Comparison of ENCODE assay signal across 8 cellular contexts in the genomic region with DNA sequence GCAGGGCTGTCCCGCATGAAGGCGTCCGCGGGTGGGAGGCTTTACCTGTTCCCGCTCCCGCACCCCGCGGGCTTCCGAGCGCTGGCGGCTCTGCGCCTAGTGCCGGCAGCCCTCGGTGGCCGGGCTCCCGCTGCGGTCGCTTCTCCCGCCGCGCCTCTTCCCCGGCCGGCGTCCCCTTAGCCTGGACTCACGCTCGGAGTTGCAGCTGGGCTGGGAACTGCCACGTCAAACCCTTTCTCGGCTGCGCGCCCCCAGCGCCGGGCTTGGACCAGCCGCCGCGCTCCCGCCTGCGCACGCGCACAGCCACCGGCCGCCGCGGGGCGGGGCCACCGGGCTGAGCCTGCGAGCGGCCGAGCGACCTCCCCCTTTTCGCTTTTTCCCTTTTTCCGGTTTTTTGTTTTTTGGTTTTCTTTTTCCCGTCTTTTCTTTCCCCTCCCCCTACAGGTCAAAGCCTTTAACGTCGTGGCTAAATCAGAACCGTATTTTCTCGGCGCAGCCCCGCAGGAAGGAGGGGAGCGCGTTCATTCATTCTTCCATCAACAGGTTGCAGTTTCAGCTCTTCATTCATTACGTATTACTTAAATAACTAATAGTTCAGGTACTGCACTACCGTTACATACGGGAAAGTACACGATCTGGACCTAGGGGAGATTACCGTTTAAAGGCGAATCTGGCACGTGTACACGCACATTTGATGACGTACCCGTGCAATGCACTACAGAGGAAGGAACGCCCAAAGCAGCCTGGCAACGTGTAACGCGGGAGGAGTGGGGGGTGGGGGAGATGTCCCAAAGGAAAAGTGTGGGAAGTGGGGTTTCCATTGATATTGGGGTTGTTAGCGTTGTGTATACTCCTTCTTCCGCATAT. TPM values are rescaled to one million over a fixed set of nuclear protein-coding genes. Genes with fewer than 3 reads are reported as not detected.
DNase-seq lines count a peak whose midpoint lies in the region; FAIRE-seq and TF ChIP-seq lines count a peak whose summit lies in the region.

A gene with protein sequence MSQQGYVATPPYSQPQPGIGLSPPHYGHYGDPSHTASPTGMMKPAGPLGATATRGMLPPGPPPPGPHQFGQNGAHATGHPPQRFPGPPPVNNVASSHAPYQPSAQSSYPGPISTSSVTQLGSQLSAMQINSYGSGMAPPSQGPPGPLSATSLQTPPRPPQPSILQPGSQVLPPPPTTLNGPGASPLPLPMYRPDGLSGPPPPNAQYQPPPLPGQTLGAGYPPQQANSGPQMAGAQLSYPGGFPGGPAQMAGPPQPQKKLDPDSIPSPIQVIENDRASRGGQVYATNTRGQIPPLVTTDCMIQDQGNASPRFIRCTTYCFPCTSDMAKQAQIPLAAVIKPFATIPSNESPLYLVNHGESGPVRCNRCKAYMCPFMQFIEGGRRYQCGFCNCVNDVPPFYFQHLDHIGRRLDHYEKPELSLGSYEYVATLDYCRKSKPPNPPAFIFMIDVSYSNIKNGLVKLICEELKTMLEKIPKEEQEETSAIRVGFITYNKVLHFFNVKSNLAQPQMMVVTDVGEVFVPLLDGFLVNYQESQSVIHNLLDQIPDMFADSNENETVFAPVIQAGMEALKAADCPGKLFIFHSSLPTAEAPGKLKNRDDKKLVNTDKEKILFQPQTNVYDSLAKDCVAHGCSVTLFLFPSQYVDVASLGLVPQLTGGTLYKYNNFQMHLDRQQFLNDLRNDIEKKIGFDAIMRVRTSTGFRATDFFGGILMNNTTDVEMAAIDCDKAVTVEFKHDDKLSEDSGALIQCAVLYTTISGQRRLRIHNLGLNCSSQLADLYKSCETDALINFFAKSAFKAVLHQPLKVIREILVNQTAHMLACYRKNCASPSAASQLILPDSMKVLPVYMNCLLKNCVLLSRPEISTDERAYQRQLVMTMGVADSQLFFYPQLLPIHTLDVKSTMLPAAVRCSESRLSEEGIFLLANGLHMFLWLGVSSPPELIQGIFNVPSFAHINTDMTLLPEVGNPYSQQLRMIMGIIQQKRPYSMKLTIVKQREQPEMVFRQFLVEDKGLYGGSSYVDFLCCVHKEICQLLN (minus strand): TSS at position 231 of the 867 bp plus-strand sequence. CDS start 2,430 bp downstream, outside the sequence.

- no peak for FAIRE-seq in H54 (lab: Jason Lieb, UNC)

- peak; percentile 83; the same call in 1 of the 2 replicates for TF ChIP-seq POLR2A in H54 (IDR thresholded peaks at IDR 0.05; ENCODE audit: low read depth, low read length)

- CTCF ChIA-PET in activated naive CD4-positive, alpha-beta T cell treated with anti-CD3 and anti-CD28 coated beads for 36 hours (lab: Charles Lee): interaction anchor here (1.3 kb wide), 1 partner anchor 29 kb away, joined by 5 read pairs; no protein-coding TSS in a partner anchor

- intact Hi-C loops in activated naive CD4-positive, alpha-beta T cell treated with anti-CD3 and anti-CD28 coated beads for 36 hours (cut with micrococcal nuclease): loop anchor here (1.0 to 10.0 kb wide), 8 partner anchors 10 to 619 kb away; a partner anchor contains a TSS

- H3K36me3 Mint-ChIP-seq in activated naive CD4-positive, alpha-beta T cell treated with anti-CD3 and anti-CD28 coated beads for 36 hours (ENCODE audit: low read depth): peaks cover 18% of the 10 kb centered on the region

- peak within 1 kb of the TSS; percentile 100 for H3K4me3 Mint-ChIP-seq in activated naive CD4-positive, alpha-beta T cell treated with anti-CD3 and anti-CD28 coated beads for 36 hours

- H3K27ac Mint-ChIP-seq in activated naive CD4-positive, alpha-beta T cell treated with anti-CD3 and anti-CD28 coated beads for 36 hours: peak within 1 kb of the TSS; percentile 99

- no peaks in the 10 kb centered on the region for H3K27me3 Mint-ChIP-seq in activated naive CD4-positive, alpha-beta T cell treated with anti-CD3 and anti-CD28 coated beads for 36 hours (ENCODE audit: low read depth)

- H3K9me3 Mint-ChIP-seq in activated naive CD4-positive, alpha-beta T cell treated with anti-CD3 and anti-CD28 coated beads for 36 hours: no peaks in the 10 kb centered on the region

- H3K4me1 Mint-ChIP-seq in activated naive CD4-positive, alpha-beta T cell treated with anti-CD3 and anti-CD28 coated beads for 36 hours (ENCODE audit: low read depth): peaks cover 14% of the 10 kb centered on the region

- DNase-seq in GDM1 (lab: John Stamatoyannopoulos, UW) (peak; percentile 79), H54 (ENCODE audit: insufficient read length, low spot score) (peak; percentile 76), LoVo (ENCODE audit: low spot score) (peak; percentile 92), SK-N-DZ (ENCODE audit: low spot score) (peak; percentile 82), germinal center (ENCODE audit: low spot score) (peak; percentile 97), nucleus accumbens (lab: John Stamatoyannopoulos, UW) (peak in 55 of 56 donors; percentile 8 to 88 (median 72)), superior temporal gyrus (ENCODE audit: extremely low spot score) (peak; percentile 81)
- peak; percentile 81 for DNase-seq in activated naive CD4-positive, alpha-beta T cell treated with anti-CD3 and anti-CD28 coated beads for 36 hours

RNA-seq across cellular contexts. Expression of the gene that starts here (rescaled TPM):
- polyA plus RNA-seq in SK-N-DZ (2014; cell fraction: cytosol; rRNA removed): 18.2 and 20.5 TPM in 2 replicates
- polyA plus RNA-seq in SK-N-DZ (2014; cell fraction: nucleus; rRNA removed): 8.2 and 9.9 TPM in 2 replicates
- total RNA-seq in activated naive CD4-positive, alpha-beta T cell treated with anti-CD3 and anti-CD28 coated beads for 36 hours: 10 to 100 TPM; 28.4 to 29.7 TPM

Comparison
In these comparisons a context has a peak if more than half of its experiments do, and no peak if none do; other contexts are left out.
1. Peak in every context shown above with its lines: DNase-seq.